ENCODE assay signal across 31 cellular contexts in genomic region chr7:44411306-44411705, GRCh38.
"Had no signal": no experiment of that assay in that cellular context is flagged by ENCODE, and none has a peak within 500 bp of the region (broad histone marks: within the 10 kb centered on the region; RNA-seq: fewer than 3 reads in every experiment).

No MANE protein-coding gene starts in this region.

- DNase-seq: activated CD4-positive, alpha-beta T cell treated with anti-CD3 and anti-CD28 coated beads, Interleukin-2, amount 10 ng/mL, durations not matched to agents 24 days and 14 days; activated CD4-positive, alpha-beta T cell treated with anti-CD3 and anti-CD28 coated beads, Interleukin-2, amount 50 U/mL, for 4 hours; activated CD8-positive, alpha-beta T cell treated with anti-CD3 and anti-CD28 coated beads for 36 hours; activated effector memory CD4-positive, alpha-beta T cell treated with anti-CD3 and anti-CD28 coated beads, Interleukin-2, amount 50 U/mL, for 16 hours; activated naive CD4-positive, alpha-beta T cell; activated naive CD4-positive, alpha-beta T cell treated with anti-CD3 and anti-CD28 coated beads, Interleukin-2, amount 50 U/mL, for 16 hours; activated naive CD8-positive, alpha-beta T cell treated with anti-CD3 and anti-CD28 coated beads for 36 hours; activated T-cell treated with anti-CD3 and anti-CD28 coated beads, Interleukin-2, amount 50 U/mL, for 1 hour; activated T-cell treated with anti-CD3 and anti-CD28 coated beads, Interleukin-2, amount 50 U/mL, for 72 hours; amniotic stem cell; aorta; brain microvascular endothelial cell; central memory CD4-positive, alpha-beta T cell; MV-4-11; NCI-H1092; NCI-H146; NCI-H187; NCI-H2029 treated with DMSO at 0.1 percent for 48 hours; NCI-H2107; NCI-H2171; NCI-H510A; NCI-H526; NCI-H748 treated with DMSO at 0.1 percent for 48 hours; NK-92 treated with Interleukin-12 subunit alpha and Interleukin-12 subunit beta, amount 100 ng/mL, for 24 hours; PC-3; Peyer's patch; RPMI8226; SHP77 treated with DMSO at 0.1 percent for 48 hours; SK-N-SH had no signal

- H3K27ac ChIP-seq: brain microvascular endothelial cell, Peyer's patch, SJSA1 had no signal

- H3K4me1 ChIP-seq: Peyer's patch had no signal

- H3K9ac ChIP-seq: SK-N-SH had no signal

- H3K4me2 ChIP-seq: SK-N-SH had no signal

- H3K36me3 ChIP-seq: brain microvascular endothelial cell had no signal

- H3K9me2 ChIP-seq: SK-N-SH had no signal

- FAIRE-seq: TTC549 had no signal

- H3K4me3 ChIP-seq: Peyer's patch, SJSA1 had no signal

- H3K27me3 ChIP-seq: brain microvascular endothelial cell, Peyer's patch, SJSA1 had no signal
